16 cellular contexts compared by ENCODE assay signal in the genomic region with DNA sequence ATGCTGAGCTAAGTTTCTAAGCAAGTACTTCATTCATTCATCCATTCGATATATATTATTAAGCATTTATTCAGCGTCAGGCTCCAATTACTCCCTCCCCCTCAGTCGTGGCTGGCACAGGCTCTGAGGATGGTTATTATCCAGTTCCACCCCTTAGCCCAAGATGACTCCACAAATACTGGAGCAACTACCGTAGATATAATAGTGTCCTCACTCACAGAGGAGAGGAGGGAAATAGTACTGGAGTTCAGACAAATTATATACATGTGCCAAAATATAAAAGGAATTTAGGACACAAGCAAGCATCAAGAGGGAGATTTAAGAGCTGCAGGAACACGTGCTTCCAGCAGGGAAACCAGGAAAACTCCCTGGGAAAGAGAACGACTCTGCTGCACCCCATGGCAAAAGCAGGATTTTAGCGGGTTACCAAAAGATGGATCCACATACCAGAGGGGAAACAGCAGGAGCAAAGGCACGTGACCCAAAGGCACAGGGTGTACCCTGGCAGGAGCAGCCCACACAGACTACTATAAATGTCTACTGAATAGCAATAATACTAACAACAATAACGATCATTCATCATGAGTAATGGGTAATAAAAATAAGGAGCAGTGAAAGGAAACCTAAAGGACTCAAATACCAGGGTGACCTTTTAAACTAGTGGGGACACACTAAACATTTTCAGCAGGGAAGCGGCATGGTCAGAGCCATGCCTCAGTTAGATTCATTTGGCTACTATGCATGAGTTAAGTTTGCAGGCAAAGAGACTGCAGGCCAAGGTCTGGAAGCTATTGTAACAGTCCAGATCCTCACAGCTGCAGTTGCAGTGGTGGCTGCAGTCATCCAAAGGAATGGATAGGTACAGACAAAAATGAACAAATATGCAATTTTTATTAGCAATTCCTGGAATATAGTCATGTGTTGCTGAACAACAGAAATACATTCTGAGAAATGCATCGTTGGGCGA.
A peak's percentile ranks its signal among the peaks of the same experiment; 100 is the strongest.
DNase-seq lines count a peak whose midpoint lies in the region; TF ChIP-seq lines count a peak whose summit lies in the region.
"Had no signal": no experiment of that assay in that cellular context is flagged by ENCODE, and none has a peak within 500 bp of the region (broad histone marks: within the 10 kb centered on the region; RNA-seq: fewer than 3 reads in every experiment).

No MANE protein-coding gene starts in this region.

- no peak overlapping the region for H3K14ac ChIP-seq in trophoblast cell (ENCODE audit: low read length)

- peaks cover 1% of the 10 kb centered on the region for H3K79me2 ChIP-seq in trophoblast cell (ENCODE audit: control insufficient read depth, insufficient read depth, low read length, poor library complexity)

- no peak overlapping the region for H4K12ac ChIP-seq in trophoblast cell (ENCODE audit: low read depth, low read length)

- DNase-seq in NCI-H2227 treated with DMSO at 0.1 percent for 48 hours (lab: John Stamatoyannopoulos, UW) (peak; percentile 10), NCI-H2227 (lab: John Stamatoyannopoulos, UW; ENCODE audit: unreplicated experiment) (no peak), fibroblast of the aortic adventitia (ENCODE audit: low read depth) (peak; percentile 44), trophoblast cell (no peak), vagina (ENCODE audit: extremely low spot score in 2 of 2) (no peak), DMS 273 treated with DMSO at 0.1 percent for 48 hours (lab: John Stamatoyannopoulos, UW) (no peak)
- no peak for DNase-seq in stimulated activated CD4-positive, alpha-beta T cell treated with anti-CD3 and anti-CD28 coated beads, Interleukin-2, amount 100 ng/mL, for 48 hours
- no peak for DNase-seq in activated T-cell treated with anti-CD3 and anti-CD28 coated beads, Interleukin-2, amount 50 U/mL, for 24 hours
- DNase-seq: activated naive CD4-positive, alpha-beta T cell treated with anti-CD3 and anti-CD28 coated beads, Interleukin-2, amount 50 U/mL, for 16 hours; Caco-2; NCI-H2171; NK-92 treated with Interleukin-12 subunit alpha and Interleukin-12 subunit beta, amount 100 ng/mL, for 24 hours; stimulated activated CD4-positive, alpha-beta T cell treated with anti-CD3 and anti-CD28 coated beads, Interleukin-4, amount 100 ng/mL, for 1 hour had no signal

- no peak overlapping the region for H2BK12ac ChIP-seq in trophoblast cell (ENCODE audit: low read length)

- H3K36me3 Mint-ChIP-seq in activated T-cell treated with anti-CD3 and anti-CD28 coated beads, Interleukin-2, amount 50 U/mL, for 24 hours (ENCODE audit: low read depth), result no peaks in the 10 kb centered on the region
- H3K36me3 Mint-ChIP-seq: stimulated activated effector memory CD8-positive, alpha-beta T cell treated with anti-CD3 and anti-CD28 coated beads, Interleukin-12 subunit alpha, Interleukin-12 subunit beta, amount 100 ng/mL, for 72 hours had no signal

- TF ChIP-seq CTCF in fibroblast of the aortic adventitia (IDR thresholded peaks at IDR 0.05; ENCODE audit: insufficient read depth, low read length) (peak; percentile 21), vagina (IDR thresholded peaks at IDR 0.05) (no peak)

- H3K27me3 ChIP-seq in trophoblast cell (ENCODE audit: insufficient read depth, low read length) (no peaks in the 10 kb centered on the region), vagina (no peaks in the 10 kb centered on the region)
- H3K27me3 ChIP-seq: SJSA1 had no signal

- no peak overlapping the region for H2AFZ ChIP-seq in trophoblast cell (ENCODE audit: insufficient read depth, low read length, poor library complexity)

- H3K18ac ChIP-seq in trophoblast cell (ENCODE audit: low read length), result peak overlapping the region; percentile 23

- H3K4me1 ChIP-seq in trophoblast cell (ENCODE audit: control insufficient read depth in 1 of 2, insufficient read depth in 2 of 2, low read length in 2 of 2) (peaks cover 6 to 13% of the 10 kb centered on the region in 2 experiments), vagina (peaks cover 41% of the 10 kb centered on the region)

- no peak overlapping the region for H3K9ac ChIP-seq in trophoblast cell (ENCODE audit: low read length)

- no peaks in the 10 kb centered on the region for H3K9me3 Mint-ChIP-seq in activated T-cell treated with anti-CD3 and anti-CD28 coated beads, Interleukin-2, amount 50 U/mL, for 24 hours

- H3K9me3 ChIP-seq in trophoblast cell (ENCODE audit: insufficient read depth, low read depth, low read length), result no peaks in the 10 kb centered on the region
- no peaks in the 10 kb centered on the region for H3K9me3 ChIP-seq in vagina
- H3K9me3 ChIP-seq: SJSA1 had no signal

- H2BK5ac ChIP-seq in trophoblast cell (ENCODE audit: low read depth, low read length, poor library complexity), result no peak overlapping the region

- no peak overlapping the region for H3K23ac ChIP-seq in trophoblast cell (ENCODE audit: low read length)

- no peak overlapping the region for H3K4me3 ChIP-seq in fibroblast of the aortic adventitia (ENCODE audit: low read depth, low read length)
- H3K4me3 ChIP-seq in trophoblast cell (ENCODE audit: low read depth, low read length), result no peak overlapping the region
- H3K4me3 ChIP-seq in vagina, result no peak overlapping the region
- H3K4me3 ChIP-seq: SJSA1 had no signal

- H2AK5ac ChIP-seq in trophoblast cell (ENCODE audit: low read length), result no peak overlapping the region

- no peak overlapping the region for H3K4me2 ChIP-seq in trophoblast cell (ENCODE audit: low read length)

- WGBS in trophoblast cell (ENCODE audit: extremely low coverage, insufficient coverage, insufficient read length), result no CpG with 5 or more reads among the region's 12 CpGs

- H3K27me3 Mint-ChIP-seq in activated T-cell treated with anti-CD3 and anti-CD28 coated beads, Interleukin-2, amount 50 U/mL, for 24 hours, result peaks cover 3% of the 10 kb centered on the region

- no peak overlapping the region for H3K4me3 Mint-ChIP-seq in activated T-cell treated with anti-CD3 and anti-CD28 coated beads, Interleukin-2, amount 50 U/mL, for 24 hours
- H3K4me3 Mint-ChIP-seq: stimulated activated effector memory CD8-positive, alpha-beta T cell treated with anti-CD3 and anti-CD28 coated beads, Interleukin-12 subunit alpha, Interleukin-12 subunit beta, amount 100 ng/mL, for 72 hours had no signal

- H4K91ac ChIP-seq in trophoblast cell (ENCODE audit: low read depth, low read length), result no peak overlapping the region

- H3K36me3 ChIP-seq in trophoblast cell (ENCODE audit: control insufficient read depth in 1 of 2, insufficient read depth in 2 of 2, low read length in 2 of 2) (peaks cover 0 to 3% of the 10 kb centered on the region in 2 experiments), vagina (no peaks in the 10 kb centered on the region)
- H3K36me3 ChIP-seq: SJSA1 had no signal

- H3K4ac ChIP-seq in trophoblast cell (ENCODE audit: low read depth, low read length), result no peak overlapping the region

- intact Hi-C loops in vagina (cut with DNase I), result no loop called here

- no peak for TF ChIP-seq POLR2A in vagina (IDR thresholded peaks at IDR 0.05)

- no peak overlapping the region for H2BK120ac ChIP-seq in trophoblast cell (ENCODE audit: insufficient read depth, low read length, poor library complexity)

- no peaks in the 10 kb centered on the region for H3K79me1 ChIP-seq in trophoblast cell (ENCODE audit: low read length)

- no peak overlapping the region for H3K27ac ChIP-seq in trophoblast cell (ENCODE audit: low read depth, low read length)
- H3K27ac ChIP-seq in vagina, result peak overlapping the region; percentile 47
- H3K27ac ChIP-seq: 22Rv1, SJSA1 had no signal

- no peak overlapping the region for H4K8ac ChIP-seq in trophoblast cell (ENCODE audit: low read depth, low read length)

- H3K27ac Mint-ChIP-seq in activated T-cell treated with anti-CD3 and anti-CD28 coated beads, Interleukin-2, amount 50 U/mL, for 24 hours, result no peak overlapping the region
- H3K27ac Mint-ChIP-seq: stimulated activated effector memory CD8-positive, alpha-beta T cell treated with anti-CD3 and anti-CD28 coated beads, Interleukin-12 subunit alpha, Interleukin-12 subunit beta, amount 100 ng/mL, for 72 hours had no signal

- H3K4me1 Mint-ChIP-seq in activated T-cell treated with anti-CD3 and anti-CD28 coated beads, Interleukin-2, amount 50 U/mL, for 24 hours (ENCODE audit: low read depth), result no peaks in the 10 kb centered on the region
- H3K4me1 Mint-ChIP-seq: stimulated activated effector memory CD8-positive, alpha-beta T cell treated with anti-CD3 and anti-CD28 coated beads, Interleukin-12 subunit alpha, Interleukin-12 subunit beta, amount 100 ng/mL, for 72 hours had no signal

Comparison
In these comparisons a context has a peak if more than half of its experiments do, and no peak if none do; other contexts are left out.
1. DNase-seq: peak in NCI-H2227 treated with DMSO at 0.1 percent for 48 hours (single experiment) and fibroblast of the aortic adventitia (single experiment); none in NCI-H2227 (single experiment), trophoblast cell (0 of 2), vagina (0 of 2), stimulated activated CD4-positive, alpha-beta T cell treated with anti-CD3 and anti-CD28 coated beads, Interleukin-2, amount 100 ng/mL, for 48 hours (0 of 2), activated T-cell treated with anti-CD3 and anti-CD28 coated beads, Interleukin-2, amount 50 U/mL, for 24 hours (single experiment) and DMS 273 treated with DMSO at 0.1 percent for 48 hours (single experiment).